8 cellular contexts compared by ENCODE assay signal in genomic region chr17:20992987-20993862, GRCh38. TPM values are rescaled to one million over a fixed set of nuclear protein-coding genes. Genes with fewer than 3 reads are reported as not detected.
DNase-seq lines count a peak whose midpoint lies in the region; ATAC-seq, FAIRE-seq and TF ChIP-seq lines count a peak whose summit lies in the region.

No MANE protein-coding gene starts in this region.

- H3K4me3 ChIP-seq in GM23338 (no peak overlapping the region), mesendoderm (ENCODE audit: low read length) (no peak overlapping the region)

- no peak overlapping the region for H3K23ac ChIP-seq in mesendoderm (ENCODE audit: low read length)

- H3K4me1 Mint-ChIP-seq in GM23338, result peaks cover 12% of the 10 kb centered on the region; the same call in 2 of the 3 replicates

- no peak overlapping the region for H4K5ac ChIP-seq in mesendoderm (ENCODE audit: low read length)

- peak; percentile 51 to 65 for DNase-seq in AML-193 (lab: John Stamatoyannopoulos, UW)
- DNase-seq in GM23338 (ENCODE audit: low spot score), result peak; percentile 92
- peak; percentile 71 for DNase-seq in NCI-H748 (lab: John Stamatoyannopoulos, UW; ENCODE audit: unreplicated experiment)
- peak in 2 of 3 experiments; percentile 18 to 40 for DNase-seq in activated CD8-positive, alpha-beta memory T cell treated with anti-CD3 and anti-CD28 coated beads for 48 hours (ENCODE audit: low read depth in 2 of 3, low spot score in 2 of 3)
- DNase-seq in mesendoderm, result peak; percentile 93
- peak; percentile 24 to 36 for DNase-seq in stimulated activated CD8-positive, alpha-beta memory T cell treated with anti-CD3 and anti-CD28 coated beads, Interleukin-15, amount 100 ng/mL, for 48 hours (ENCODE audit: low read depth in 2 of 2)

- peaks cover 4% of the 10 kb centered on the region; the same call in 1 of the 3 replicates for H3K36me3 Mint-ChIP-seq in GM23338 (ENCODE audit: low read depth)

- peak overlapping the region; percentile 9; the same call in 1 of the 2 replicates for H2AFZ ChIP-seq in GM23338

- H3F3A ChIP-seq in GM23338 (replicated peaks; ENCODE audit: low read depth), result 0 out of 2 replicates have a peak, but pooled peaks cover 4% of the 10 kb centered on the region

- no peaks in the 10 kb centered on the region for H3K79me1 ChIP-seq in mesendoderm (ENCODE audit: low read length)

- H3K9me2 ChIP-seq in GM23338 (ENCODE audit: insufficient read depth), result no peaks in the 10 kb centered on the region

- H2AK5ac ChIP-seq in mesendoderm (ENCODE audit: low read length), result peak overlapping the region; percentile 37

- no peak overlapping the region for H3K4ac ChIP-seq in mesendoderm (ENCODE audit: low read depth, low read length)

- H4K20me1 ChIP-seq in GM23338 (replicated peaks; ENCODE audit: insufficient read depth), result no peaks in the 10 kb centered on the region

- peaks cover 6% of the 10 kb centered on the region; the same call in 2 of the 3 replicates for H3K9me3 Mint-ChIP-seq in GM23338

- H3K4me1 ChIP-seq in GM23338 (ENCODE audit: insufficient read depth), result peaks cover 6% of the 10 kb centered on the region; the same call in 1 of the 2 replicates
- no peaks in the 10 kb centered on the region for H3K4me1 ChIP-seq in mesendoderm (ENCODE audit: control insufficient read depth, low read depth, low read length)

- FAIRE-seq in endometrium (lab: Jason Lieb, UNC), result peak; percentile 35

- H3K18ac ChIP-seq in mesendoderm (ENCODE audit: low read length), result no peak overlapping the region

- H3K27me3 ChIP-seq in GM23338 (ENCODE audit: insufficient read depth), result no peaks in the 10 kb centered on the region
- no peaks in the 10 kb centered on the region for H3K27me3 ChIP-seq in mesendoderm (ENCODE audit: insufficient read depth, low read length, poor library complexity)

- no peak overlapping the region for H2BK5ac ChIP-seq in mesendoderm (ENCODE audit: low read length)

- H3K56ac ChIP-seq in mesendoderm (ENCODE audit: low read length), result peak overlapping the region; percentile 39

- no CpG with 5 or more reads among the region's 17 CpGs for WGBS in mesendoderm (ENCODE audit: extremely low coverage, insufficient coverage, low lambda C conversion rate)

- no peak overlapping the region for H2BK120ac ChIP-seq in mesendoderm (ENCODE audit: low read depth, low read length)

- H3K36me3 ChIP-seq in GM23338 (ENCODE audit: insufficient read depth) (0 out of 2 replicates have a peak, but pooled peaks cover 3% of the 10 kb centered on the region), mesendoderm (ENCODE audit: control insufficient read depth, insufficient read depth, low read length) (no peaks in the 10 kb centered on the region)

- peak overlapping the region; percentile 11 for H3K9ac ChIP-seq in mesendoderm (ENCODE audit: low read length)

- no peak overlapping the region for H3K4me3 Mint-ChIP-seq in GM23338

- H3K27ac Mint-ChIP-seq in GM23338, result peak overlapping the region; percentile 91

- peak; percentile 81 to 97 for TF ChIP-seq CTCF in GM23338 (conservative IDR thresholded peaks at IDR 0.05; ENCODE audit: low read depth in 2 of 2)

- peak; percentile 57 for ATAC-seq in GM23338
- no peak for ATAC-seq in GM21576 (IDR thresholded peaks at IDR 0.05; ENCODE audit: unreplicated experiment)

- H4K8ac ChIP-seq in mesendoderm (ENCODE audit: low read depth, low read length), result no peak overlapping the region

- H3K79me2 ChIP-seq in GM23338 (replicated peaks; ENCODE audit: insufficient read depth) (no peaks in the 10 kb centered on the region), mesendoderm (ENCODE audit: control insufficient read depth, insufficient read depth, low read length) (no peaks in the 10 kb centered on the region)

- no peak overlapping the region for H3K4me2 ChIP-seq in GM23338
- no peak overlapping the region for H3K4me2 ChIP-seq in mesendoderm (ENCODE audit: low read length)

- H3K27ac ChIP-seq in GM23338 (ENCODE audit: low read depth) (peak overlapping the region; percentile 17; the same call in 1 of the 2 replicates), mesendoderm (ENCODE audit: low read depth, low read length) (no peak overlapping the region)

- H2BK15ac ChIP-seq in mesendoderm (replicated peaks; ENCODE audit: low read depth), result no peak overlapping the region

- H3K27me3 Mint-ChIP-seq in GM23338 (ENCODE audit: insufficient read depth, low read depth, poor library complexity), result peaks cover 24% of the 10 kb centered on the region

TF ChIP-seq in GM23338, 12 proteins besides CTCF, POLR2A, EP300 and RAD21:
- 0 out of 2 replicates have a peak, but pooled peaks have one; percentile 36 for TF ChIP-seq CREB1 (CRISPR knock-in tag; IDR thresholded peaks at IDR 0.05; ENCODE audit: low read depth)
- TF ChIP-seq STAT1 (IDR thresholded peaks at IDR 0.05; ENCODE audit: unreplicated experiment), result no peak

RNA-seq across cellular contexts. Expression of gene USP22, which starts 49.6 kb away (rescaled TPM):
- total RNA-seq in GM23338 (2014; rRNA removed; shearing (Covaris generic)), result 285 and 296 TPM in 2 replicates
- 68.9 and 77.4 TPM in 2 replicates for polyA plus RNA-seq in GM23338 (2016; fragmentation: Nextera tagmentation; extraction: Ambion mirVana)
- polyA plus RNA-seq in mesendoderm (2013, experiment 1 of 2), result 221 TPM
- polyA plus RNA-seq in mesendoderm (2013, experiment 2 of 2), result 204 TPM

Comparison
In these comparisons a context has a peak if more than half of its experiments do, and no peak if none do; other contexts are left out.
1. DNase-seq: peak in every context shown above with its lines; median percentile 93 in mesendoderm; 92 in GM23338; 71 in NCI-H748; 58 in AML-193; 30 in stimulated activated CD8-positive, alpha-beta memory T cell treated with anti-CD3 and anti-CD28 coated beads, Interleukin-15, amount 100 ng/mL, for 48 hours; 29 in activated CD8-positive, alpha-beta memory T cell treated with anti-CD3 and anti-CD28 coated beads for 48 hours.